Comparison of ENCODE assay signal across 15 cellular contexts in the genomic region with DNA sequence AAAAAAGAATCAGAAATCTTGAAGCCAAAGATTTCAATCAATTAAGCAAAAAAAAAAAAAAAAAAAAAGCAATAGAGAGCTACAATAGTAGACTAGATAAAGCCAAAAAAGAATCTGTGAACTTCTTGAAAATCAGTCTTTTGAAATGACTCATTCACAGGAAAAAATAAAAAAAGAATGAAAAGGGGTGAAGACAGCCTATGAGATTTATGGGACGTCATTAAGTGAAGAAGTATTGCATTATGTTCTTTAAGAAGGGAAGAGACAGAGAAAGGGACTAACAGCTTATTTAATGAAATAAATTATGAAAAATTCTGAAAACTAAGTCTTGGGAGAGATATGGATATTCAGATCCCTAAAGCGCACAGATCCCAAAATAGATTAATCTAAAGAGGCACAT.
"Had no signal": no experiment of that assay in that cellular context is flagged by ENCODE, and none has a peak within 500 bp of the region (broad histone marks: within the 10 kb centered on the region; RNA-seq: fewer than 3 reads in every experiment).

No MANE protein-coding gene starts in this region.

- H3K27me3 ChIP-seq: ascending aorta had no signal

- H3K27ac ChIP-seq: ascending aorta had no signal

- DNase-seq: activated CD4-positive, alpha-beta T cell treated with anti-CD3 and anti-CD28 coated beads for 1 hour; activated CD4-positive, alpha-beta T cell treated with anti-CD3 and anti-CD28 coated beads, Interleukin-2, amount 10 ng/mL, durations not matched to agents 24 days and 14 days; activated CD4-positive, alpha-beta T cell treated with anti-CD3 and anti-CD28 coated beads, Interleukin-2, amount 50 U/mL, for 48 hours; activated CD8-positive, alpha-beta memory T cell treated with anti-CD3 and anti-CD28 coated beads, Interleukin-2, amount 10 ng/mL, durations not matched to agents 7 days and 5 days; activated effector memory CD4-positive, alpha-beta T cell treated with Interleukin-2 at 50 U/mL for 16 hours; activated naive CD4-positive, alpha-beta T cell; activated T-cell treated with anti-CD3 and anti-CD28 coated beads, Interleukin-2, amount 50 U/mL, for 24 hours; amniotic stem cell; KG1; NCI-H1048; NCI-H1930; NK-92 treated with Interleukin-12 subunit alpha and Interleukin-12 subunit beta, amount 100 ng/mL, for 24 hours; OCI-M1; RPMI8226 had no signal

- H3K4me3 ChIP-seq: ascending aorta had no signal

- H3K4me1 ChIP-seq: ascending aorta had no signal
